8 cellular contexts compared by ENCODE assay signal in genomic region chr16:24645739-24646645, GRCh38.
A peak's percentile ranks its signal among the peaks of the same experiment; 100 is the strongest.
DNase-seq lines count a peak whose midpoint lies in the region.

No MANE protein-coding gene starts in this region.

- no peak overlapping the region for H3K4me3 ChIP-seq in skeletal muscle satellite cell (ENCODE audit: low read length)
- no peak overlapping the region for H3K4me3 ChIP-seq in effector memory CD4-positive, alpha-beta T cell (ENCODE audit: insufficient read depth, low read depth, low read length, poor library complexity, severe bottlenecking)

- H3K9me3 ChIP-seq in skeletal muscle satellite cell (replicated peaks; ENCODE audit: low read length), result no peaks in the 10 kb centered on the region
- no peaks in the 10 kb centered on the region for H3K9me3 ChIP-seq in effector memory CD4-positive, alpha-beta T cell (ENCODE audit: control insufficient read depth, low read length)

- H3K36me3 ChIP-seq in skeletal muscle satellite cell (ENCODE audit: insufficient read depth, low read length), result no peaks in the 10 kb centered on the region
- no peaks in the 10 kb centered on the region for H3K36me3 ChIP-seq in effector memory CD4-positive, alpha-beta T cell (ENCODE audit: control insufficient read depth, insufficient read depth, low read length)

- DNase-seq in HCEC 1CT, result peak; percentile 99
- peak; percentile 88 to 94 for DNase-seq in SW 1271 (lab: John Stamatoyannopoulos, UW)
- DNase-seq in foreskin melanocyte, result peak; percentile 99
- DNase-seq in effector memory CD4-positive, alpha-beta T cell, result no peak
- no peak for DNase-seq in activated gamma-delta T cell treated with Interleukin-2 at 50 U/mL for 16 hours
- DNase-seq in stimulated activated CD4-positive, alpha-beta T cell treated with anti-CD3 and anti-CD28 coated beads, Interleukin-4, amount 100 ng/mL, for 24 hours, result no peak
- DNase-seq in globus pallidus (ENCODE audit: low spot score), result no peak

- H3K4me2 ChIP-seq in skeletal muscle satellite cell (ENCODE audit: low read length), result peak overlapping the region; percentile 29

- peaks cover 26% of the 10 kb centered on the region for H3K4me1 ChIP-seq in skeletal muscle satellite cell (ENCODE audit: control insufficient read depth, insufficient read depth, low read length)
- H3K4me1 ChIP-seq in effector memory CD4-positive, alpha-beta T cell (ENCODE audit: control insufficient read depth, insufficient read depth, low read length, poor library complexity, severe bottlenecking), result no peaks in the 10 kb centered on the region

- peak overlapping the region; percentile 54 for H3K9ac ChIP-seq in skeletal muscle satellite cell (ENCODE audit: low read depth, low read length)

- no peak overlapping the region for H3K27ac ChIP-seq in effector memory CD4-positive, alpha-beta T cell (ENCODE audit: insufficient read depth, low read length, poor library complexity, severe bottlenecking)

- no peaks in the 10 kb centered on the region for H3K27me3 ChIP-seq in skeletal muscle satellite cell (ENCODE audit: control insufficient read depth, insufficient read depth, low read length)
- peaks cover 3% of the 10 kb centered on the region for H3K27me3 ChIP-seq in effector memory CD4-positive, alpha-beta T cell (replicated peaks; ENCODE audit: control insufficient read depth, insufficient read depth, low read length, poor library complexity, severe bottlenecking)

Comparison
In these comparisons a context has a peak if more than half of its experiments do, and no peak if none do; other contexts are left out.
1. DNase-seq: peak in HCEC 1CT (single experiment), SW 1271 (2 of 2) and foreskin melanocyte (single experiment); none in effector memory CD4-positive, alpha-beta T cell (0 of 3), activated gamma-delta T cell treated with Interleukin-2 at 50 U/mL for 16 hours (single experiment), stimulated activated CD4-positive, alpha-beta T cell treated with anti-CD3 and anti-CD28 coated beads, Interleukin-4, amount 100 ng/mL, for 24 hours (single experiment) and globus pallidus (single experiment).